1 cellular context compared by ENCODE assay signal in genomic region chr13:51255556-51255955, GRCh38.
TF ChIP-seq lines count a peak whose summit lies in the region.

No MANE protein-coding gene starts in this region.

TF ChIP-seq in GM23338, 12 proteins besides CTCF, POLR2A, EP300 and RAD21 (continued from another document):
- TF ChIP-seq ZNF462 (CRISPR knock-in tag; IDR thresholded peaks at IDR 0.05) = no peak
- no peak for TF ChIP-seq EZH2phosphoT487 (IDR thresholded peaks at IDR 0.05; ENCODE audit: unreplicated experiment)
- TF ChIP-seq POLR2AphosphoS5 (IDR thresholded peaks at IDR 0.05; ENCODE audit: low read depth) = no peak
- TF ChIP-seq STAT1 (IDR thresholded peaks at IDR 0.05; ENCODE audit: unreplicated experiment) = no peak
- TF ChIP-seq ZNF331 (CRISPR knock-in tag; IDR thresholded peaks at IDR 0.05; ENCODE audit: low read depth) = no peak
- TF ChIP-seq CREB1 (CRISPR knock-in tag; IDR thresholded peaks at IDR 0.05; ENCODE audit: low read depth) = no peak
